In genomic region chr7:3000566-3000965, GRCh38 we compare ENCODE assay signal across 30 cellular contexts. TPM values are rescaled to one million over a fixed set of nuclear protein-coding genes. Genes with fewer than 3 reads are reported as not detected.
A peak's percentile ranks its signal among the peaks of the same experiment; 100 is the strongest.
DNase-seq lines count a peak whose midpoint lies in the region; ATAC-seq and TF ChIP-seq lines count a peak whose summit lies in the region.
"Had no signal": no experiment of that assay in that cellular context is flagged by ENCODE, and none has a peak within 500 bp of the region (broad histone marks: within the 10 kb centered on the region; RNA-seq: fewer than 3 reads in every experiment).

No MANE protein-coding gene starts in this region.

- no peak for TF ChIP-seq EP300 in sigmoid colon (IDR thresholded peaks at IDR 0.05)

- H3K4me3 ChIP-seq in sigmoid colon = no peak overlapping the region
- no peak overlapping the region for H3K4me3 ChIP-seq in H7 (ENCODE audit: insufficient read depth, low read depth, low read length)
- H3K4me3 ChIP-seq: BLaER1, breast epithelium, neural progenitor cell, pancreas, testis, uterus had no signal

- H3K9me3 Mint-ChIP-seq in activated T-cell treated with anti-CD3 and anti-CD28 coated beads, Interleukin-2, amount 50 U/mL, for 4 hours = peaks cover 2% of the 10 kb centered on the region
- no peaks in the 10 kb centered on the region for H3K9me3 Mint-ChIP-seq in effector memory CD8-positive, alpha-beta T cell

- intact Hi-C loops in sigmoid colon (cut with DNase I) = no loop called here

- no peak for TF ChIP-seq CTCF in sigmoid colon (IDR thresholded peaks at IDR 0.05)

- peaks cover 25% of the 10 kb centered on the region for H3K36me3 Mint-ChIP-seq in activated T-cell treated with anti-CD3 and anti-CD28 coated beads, Interleukin-2, amount 50 U/mL, for 4 hours (ENCODE audit: insufficient read depth)
- H3K36me3 Mint-ChIP-seq in effector memory CD8-positive, alpha-beta T cell (ENCODE audit: insufficient read depth) = peaks cover 33% of the 10 kb centered on the region
- H3K36me3 Mint-ChIP-seq: neural progenitor cell had no signal

- no peak overlapping the region for H3K27ac ChIP-seq in sigmoid colon
- H3K27ac ChIP-seq: BLaER1, breast epithelium, epithelial cell of prostate, HL-60, neural progenitor cell, pancreas, testis, uterus had no signal

- peak; percentile 6 for DNase-seq in activated T-cell treated with anti-CD3 and anti-CD28 coated beads, Interleukin-2, amount 50 U/mL, for 1 hour
- no peak for DNase-seq in activated T-cell treated with anti-CD3 and anti-CD28 coated beads, Interleukin-2, amount 50 U/mL, for 4 hours
- DNase-seq in OCI-M1 (lab: John Stamatoyannopoulos, UW) (peak; percentile 0), sigmoid colon (peak; percentile 25), H7 (no peak)
- no peak for DNase-seq in effector memory CD8-positive, alpha-beta T cell
- DNase-seq: activated CD4-positive, alpha-beta T cell treated with anti-CD3 and anti-CD28 coated beads for 4 hours; anterior cingulate cortex; DMS53; effector CD8-positive, alpha-beta T cell; hypothalamus; mammary epithelial cell; MM.1S; NCI-H2029 treated with DMSO at 0.1 percent for 48 hours; NCI-H2227 treated with DMSO at 0.1 percent for 48 hours; NCI-H526; retina; Right ventricle myocardium superior; stimulated activated CD4-positive, alpha-beta T cell treated with anti-CD3 and anti-CD28 coated beads, Interleukin-1b, Interleukin-23, amount 100 ng/mL, for 48 hours; stimulated activated naive CD8-positive, alpha-beta T cell treated with anti-CD3 and anti-CD28 coated beads, Interleukin-15, Interleukin-2, amounts not matched to agents 100 U/mL and 50 U/mL, for 24 hours; testis; uterus had no signal

- peak overlapping the region; percentile 55 to 75 for H3K27ac Mint-ChIP-seq in effector memory CD8-positive, alpha-beta T cell
- H3K27ac Mint-ChIP-seq: neural progenitor cell had no signal

- 90 to 94% methylated on average over 8 of the region's 8 CpGs for WGBS in sigmoid colon, 2 donors

- H3K4me3 Mint-ChIP-seq in activated T-cell treated with anti-CD3 and anti-CD28 coated beads, Interleukin-2, amount 50 U/mL, for 4 hours = no peak overlapping the region
- H3K4me3 Mint-ChIP-seq in effector memory CD8-positive, alpha-beta T cell = no peak overlapping the region
- H3K4me3 Mint-ChIP-seq: neural progenitor cell had no signal

- H3K4me1 ChIP-seq in sigmoid colon = no peaks in the 10 kb centered on the region
- H3K4me1 ChIP-seq: BLaER1, breast epithelium, neural progenitor cell, pancreas, testis, uterus had no signal

- no peaks in the 10 kb centered on the region for H3K9me3 ChIP-seq in sigmoid colon
- H3K9me3 ChIP-seq: breast epithelium, pancreas, testis, uterus had no signal

- no peaks in the 10 kb centered on the region for H3K27me3 ChIP-seq in sigmoid colon
- no peaks in the 10 kb centered on the region for H3K27me3 ChIP-seq in H7 (ENCODE audit: control insufficient read depth, insufficient read depth, low read length)
- H3K27me3 ChIP-seq: BLaER1, breast epithelium, neural progenitor cell, pancreas, testis, uterus had no signal

- no peaks in the 10 kb centered on the region for H3K27me3 Mint-ChIP-seq in activated T-cell treated with anti-CD3 and anti-CD28 coated beads, Interleukin-2, amount 50 U/mL, for 4 hours (ENCODE audit: low read depth)
- H3K27me3 Mint-ChIP-seq in effector memory CD8-positive, alpha-beta T cell = no peaks in the 10 kb centered on the region

- H3K36me3 ChIP-seq in sigmoid colon (no peaks in the 10 kb centered on the region), H7 (replicated peaks; ENCODE audit: control insufficient read depth, insufficient read depth, low read length) (no peaks in the 10 kb centered on the region; the same call in 1 of the 2 replicates)
- H3K36me3 ChIP-seq: breast epithelium, neural progenitor cell, pancreas, uterus had no signal

- peaks cover 19% of the 10 kb centered on the region for H3K4me1 Mint-ChIP-seq in activated T-cell treated with anti-CD3 and anti-CD28 coated beads, Interleukin-2, amount 50 U/mL, for 4 hours (ENCODE audit: low read depth)
- peaks cover 36 to 41% of the 10 kb centered on the region in 2 donors for H3K4me1 Mint-ChIP-seq in effector memory CD8-positive, alpha-beta T cell (ENCODE audit: low read depth in 2 of 2)

- no peak for TF ChIP-seq POLR2A in sigmoid colon (IDR thresholded peaks at IDR 0.05)

- no peak for ATAC-seq in activated T-cell treated with anti-CD3 and anti-CD28 coated beads, Interleukin-2, amount 50 U/mL, for 4 hours
- ATAC-seq in effector memory CD8-positive, alpha-beta T cell (replicated peaks) = no peak
- no peak for ATAC-seq in HG03175 (IDR thresholded peaks at IDR 0.05; ENCODE audit: unreplicated experiment)
- ATAC-seq: activated naive CD4-positive, alpha-beta T cell treated with anti-CD3 and anti-CD28 coated beads, Interleukin-2, amount 50 U/mL, for 72 hours; pancreas; stimulated activated naive CD8-positive, alpha-beta T cell treated with anti-CD3 and anti-CD28 coated beads, Interleukin-15, Interleukin-2, amounts not matched to agents 100 U/mL and 50 U/mL, for 24 hours had no signal

RNA-seq across cellular contexts. Expression of gene CARD11, which starts 43.1 kb away (rescaled TPM):
- total RNA-seq in activated T-cell treated with anti-CD3 and anti-CD28 coated beads, Interleukin-2, amount 50 U/mL, for 4 hours = 10 to 100 TPM; 71.5 to 87.6 (median 87.5) TPM
- total RNA-seq in sigmoid colon = under 1 TPM in 3 of 4 donors, not detected in 1; 0.14 to 0.71 (median 0.33) TPM
- polyA plus RNA-seq in sigmoid colon = 10 to 100 TPM in 1 of 3 donors, under 1 TPM in 2; 0.60 to 22.4 (median 0.92) TPM
- 21.4 and 32.7 TPM in 2 replicates for total RNA-seq in H7 (2014; rRNA removed; shearing (Covaris generic))

Comparison
In these comparisons a context has a peak if more than half of its experiments do, and no peak if none do; other contexts are left out.
1. DNase-seq: peak in activated T-cell treated with anti-CD3 and anti-CD28 coated beads, Interleukin-2, amount 50 U/mL, for 1 hour (single experiment), OCI-M1 (single experiment) and sigmoid colon (single experiment); none in activated T-cell treated with anti-CD3 and anti-CD28 coated beads, Interleukin-2, amount 50 U/mL, for 4 hours (single experiment), effector memory CD8-positive, alpha-beta T cell (0 of 3) and H7 (single experiment).
2. RNA of gene CARD11, which starts 43.1 kb away (total RNA-seq): 71.5 to 87.6 TPM in activated T-cell treated with anti-CD3 and anti-CD28 coated beads, Interleukin-2, amount 50 U/mL, for 4 hours and 21.4 to 32.7 TPM in H7; 0.14 to 0.71 TPM in sigmoid colon; every median in the first group is over 10 times any median in the second.